24 cellular contexts compared by ENCODE assay signal in genomic region chr10:35160743-35161142, GRCh38.
"Had no signal": no experiment of that assay in that cellular context is flagged by ENCODE, and none has a peak within 500 bp of the region (broad histone marks: within the 10 kb centered on the region; RNA-seq: fewer than 3 reads in every experiment).

No MANE protein-coding gene starts in this region.

- H3K79me2 ChIP-seq: parathyroid adenoma had no signal

- H3K9me3 ChIP-seq: ovary, psoas muscle, right lobe of liver, sigmoid colon, stomach, thoracic aorta, thyroid gland, upper lobe of left lung had no signal

- ATAC-seq: natural killer cell; psoas muscle; right cardiac atrium; right lobe of liver; stimulated activated effector memory CD8-positive, alpha-beta T cell treated with anti-CD3 and anti-CD28 coated beads, Interleukin-12 subunit alpha, Interleukin-12 subunit beta, amount 100 ng/mL, for 72 hours; stimulated activated naive B cell treated with anti-CD40 and anti-IgM and Interleukin-4, amounts not matched to agents 10 μg/mL and 1 μg/mL and 100 μg/mL, for 72 hours had no signal

- H3K27me3 ChIP-seq: neural progenitor cell, ovary, right lobe of liver, sigmoid colon, stomach, thyroid gland, tibial nerve, upper lobe of left lung had no signal

- H3K9ac ChIP-seq: neural progenitor cell, parathyroid adenoma had no signal

- H3K36me3 ChIP-seq: neural progenitor cell, ovary, right lobe of liver, sigmoid colon, thoracic aorta, thyroid gland, upper lobe of left lung had no signal

- H3K4me2 ChIP-seq: neural progenitor cell had no signal

- H3K4me1 ChIP-seq: neural progenitor cell, parathyroid adenoma, psoas muscle, right lobe of liver, sigmoid colon, stomach, thyroid gland, tibial nerve, upper lobe of left lung had no signal

- H3K4me3 ChIP-seq: neural progenitor cell, ovary, psoas muscle, right lobe of liver, sigmoid colon, stomach, thoracic aorta, thyroid gland, tibial nerve, upper lobe of left lung had no signal

- DNase-seq: natural killer cell; occipital lobe; ovary; posterior cingulate gyrus; psoas muscle; right cardiac atrium; right lobe of liver; sigmoid colon; small intestine; stimulated activated CD4-positive, alpha-beta T cell treated with anti-CD3 and anti-CD28 coated beads, Interleukin-15, amount 100 ng/mL, for 24 hours; stimulated activated CD4-positive, alpha-beta T cell treated with anti-CD3 and anti-CD28 coated beads, Interleukin-2, amount 100 ng/mL, for 24 hours; stimulated activated CD4-positive, alpha-beta T cell treated with anti-CD3 and anti-CD28 coated beads, Interleukin-2, amount 100 ng/mL, for 48 hours; stimulated activated CD4-positive, alpha-beta T cell treated with anti-CD3 and anti-CD28 coated beads, Interleukin-4, amount 100 ng/mL, for 24 hours; stimulated activated naive B cell treated with anti-CD40 and anti-IgM and Interleukin-4, amounts not matched to agents 10 μg/mL and 1 μg/mL and 100 μg/mL, for 72 hours; stimulated activated naive CD4-positive, alpha-beta T cell treated with Interleukin-2 at 50 U/mL for 16 hours; stomach; thyroid gland; trophoblast cell; upper lobe of left lung had no signal

- H3K27ac ChIP-seq: neural progenitor cell, ovary, parathyroid adenoma, psoas muscle, right lobe of liver, sigmoid colon, stomach, thoracic aorta, thyroid gland, tibial nerve, upper lobe of left lung had no signal

- H2AFZ ChIP-seq: neural progenitor cell, parathyroid adenoma had no signal
